In the genomic region with DNA sequence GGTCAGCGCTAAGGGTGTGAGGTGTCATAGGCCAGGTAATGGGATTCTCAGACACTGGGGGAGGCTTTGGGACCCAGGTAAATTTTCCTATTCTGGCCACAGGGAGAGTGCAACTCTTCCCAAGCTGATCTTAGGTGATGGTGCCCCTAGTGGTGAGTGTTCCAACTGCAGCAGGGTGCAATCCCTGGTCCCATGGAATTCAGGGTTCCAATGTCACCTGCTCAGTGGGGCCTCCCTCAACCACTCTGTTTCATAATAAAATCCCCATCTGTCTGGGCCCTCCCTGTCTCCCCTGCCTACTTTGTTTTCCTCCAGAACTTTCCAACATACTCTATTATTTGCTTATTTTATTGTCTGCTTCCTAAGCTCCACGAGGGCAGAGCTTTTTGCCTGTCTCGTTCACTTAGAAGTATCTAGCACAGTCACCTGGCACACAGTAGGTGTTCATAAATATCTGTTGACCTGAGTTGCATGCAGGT, we compare ENCODE assay signal across 8 cellular contexts. TPM values are rescaled to one million over a fixed set of nuclear protein-coding genes. Genes with fewer than 3 reads are reported as not detected.
DNase-seq lines count a peak whose midpoint lies in the region; ATAC-seq and TF ChIP-seq lines count a peak whose summit lies in the region.

No MANE protein-coding gene starts in this region.

- no peak overlapping the region for H3K27ac Mint-ChIP-seq in Calu3 (ENCODE audit: unreplicated experiment)
- H3K27ac Mint-ChIP-seq in WTC11, result no peak overlapping the region
- no peak overlapping the region for H3K27ac Mint-ChIP-seq in chondrocyte (ENCODE audit: unreplicated experiment)

- H3K27me3 Mint-ChIP-seq in Calu3 (ENCODE audit: unreplicated experiment) (peaks cover 35% of the 10 kb centered on the region), WTC11 (ENCODE audit: low read depth) (no peaks in the 10 kb centered on the region; the same call in 1 of the 2 replicates), chondrocyte (ENCODE audit: low read depth) (peaks cover 11% of the 10 kb centered on the region)

- no TSS peak for BruUV-seq in Calu3 (replicated peaks; lab: Mats Ljungman, UMichigan)

- no peaks in the 10 kb centered on the region for H3K9me3 Mint-ChIP-seq in Calu3 (ENCODE audit: low read depth, unreplicated experiment)
- no peaks in the 10 kb centered on the region for H3K9me3 Mint-ChIP-seq in WTC11
- no peaks in the 10 kb centered on the region for H3K9me3 Mint-ChIP-seq in chondrocyte (ENCODE audit: low read depth)

- no peak overlapping the region for H3K4me3 ChIP-seq in HL-60 (replicated peaks; ENCODE audit: insufficient read depth, low read length)

- POLR2A ChIA-PET in WTC11 (lab: Charles Lee), result no interaction called here

- H3K27ac ChIP-seq in HL-60 (replicated peaks), result no peak overlapping the region

- TF ChIP-seq CTCF in Calu3 (IDR thresholded peaks at IDR 0.05; ENCODE audit: unreplicated experiment) (peak; percentile 92), HL-60 (IDR thresholded peaks at IDR 0.05; ENCODE audit: insufficient read depth, low read length) (peak; percentile 95), WTC11 (IDR thresholded peaks at IDR 0.05) (peak; percentile 97), chondrocyte (IDR thresholded peaks at IDR 0.05) (peak; percentile 87)

- H3K27me3 ChIP-seq in HL-60 (ENCODE audit: insufficient read depth, poor library complexity, severe bottlenecking), result peaks cover 3% of the 10 kb centered on the region

- peak; percentile 81 for DNase-seq in Calu3
- DNase-seq in HL-60 (ENCODE audit: low read depth in 1 of 2, low spot score in 1 of 2), result peak; percentile 1 to 19
- DNase-seq in WTC11 (ENCODE audit: low spot score), result peak; percentile 94
- no peak for DNase-seq in chondrocyte (ENCODE audit: low spot score)
- peak; percentile 63 for DNase-seq in medulla oblongata (ENCODE audit: extremely low spot score)
- peak; percentile 43 for DNase-seq in stimulated activated CD8-positive, alpha-beta memory T cell treated with anti-CD3 and anti-CD28 coated beads, Interleukin-4, amount 100 ng/mL, for 24 hours (ENCODE audit: low read depth)

- CTCF ChIA-PET in Calu3 (lab: Charles Lee) (interaction anchor here (0.6 to 1.5 kb wide), 10 partner anchors 10 to 138 kb away, joined by 3 to 7 read pairs (median 4); no protein-coding TSS in a partner anchor), WTC11 (lab: Charles Lee) (interaction anchor here (0.7 to 2.5 kb wide), 45 partner anchors 10 to 1100 kb away, joined by 3 to 22 read pairs (median 4); a partner anchor contains a TSS)

- no peaks in the 10 kb centered on the region for H3K36me3 Mint-ChIP-seq in Calu3 (ENCODE audit: insufficient read depth, unreplicated experiment)
- H3K36me3 Mint-ChIP-seq in WTC11, result no peaks in the 10 kb centered on the region
- H3K36me3 Mint-ChIP-seq in chondrocyte (ENCODE audit: low read depth), result no peaks in the 10 kb centered on the region

- H3K4me3 Mint-ChIP-seq in Calu3 (ENCODE audit: low read depth, unreplicated experiment), result no peak overlapping the region
- H3K4me3 Mint-ChIP-seq in WTC11, result no peak overlapping the region
- no peak overlapping the region for H3K4me3 Mint-ChIP-seq in chondrocyte (ENCODE audit: unreplicated experiment)

- ATAC-seq in WTC11, result peak; percentile 88
- ATAC-seq in HG02678 (IDR thresholded peaks at IDR 0.05; ENCODE audit: unreplicated experiment), result no peak
- no peak for ATAC-seq in GM21528 (IDR thresholded peaks at IDR 0.05; ENCODE audit: low FRiP score, unreplicated experiment)

- intact Hi-C loops in Calu3 (cut with micrococcal nuclease; ENCODE audit: unreplicated experiment), result no loop called here

- no peaks in the 10 kb centered on the region for H3K4me1 Mint-ChIP-seq in Calu3 (ENCODE audit: low read depth, unreplicated experiment)
- peaks cover 9% of the 10 kb centered on the region for H3K4me1 Mint-ChIP-seq in WTC11
- H3K4me1 Mint-ChIP-seq in chondrocyte (ENCODE audit: low read depth), result no peaks in the 10 kb centered on the region

TF ChIP-seq in WTC11, 78 proteins besides CTCF, POLR2A, EP300 and RAD21:
- TF ChIP-seq GTF2I (CRISPR knock-in tag; conservative IDR thresholded peaks at IDR 0.05) (no peak), MYBL2 (CRISPR knock-in tag; IDR thresholded peaks at IDR 0.05) (no peak), TEAD1 (CRISPR knock-in tag; IDR thresholded peaks at IDR 0.05) (0 out of 2 replicates have a peak, but pooled peaks have one; percentile 37), FOXK1 (CRISPR knock-in tag; IDR thresholded peaks at IDR 0.05) (no peak), ZNF121 (CRISPR knock-in tag; IDR thresholded peaks at IDR 0.05) (no peak)

RNA-seq across cellular contexts. Expression of a gene that starts 2.9 kb away (rescaled TPM):
- total RNA-seq in Calu3 (2022) (0.07 and 0.20 TPM in 2 replicates), WTC11 (2021) (4.1 to 6.5 TPM (median 6.5 TPM) in 3 replicates), chondrocyte (0.05 TPM in 1 of 3 replicates, not detected in the others)

RNA-seq across cellular contexts. Expression of a gene that starts 28.6 kb away (rescaled TPM):
- total RNA-seq in Calu3 (2022) (not detected in 2 replicates), WTC11 (2021) (0.18 to 0.55 TPM (median 0.32 TPM) in 3 replicates), chondrocyte (not detected in 3 replicates)
